1 cellular context compared by ENCODE assay signal in the genomic region with DNA sequence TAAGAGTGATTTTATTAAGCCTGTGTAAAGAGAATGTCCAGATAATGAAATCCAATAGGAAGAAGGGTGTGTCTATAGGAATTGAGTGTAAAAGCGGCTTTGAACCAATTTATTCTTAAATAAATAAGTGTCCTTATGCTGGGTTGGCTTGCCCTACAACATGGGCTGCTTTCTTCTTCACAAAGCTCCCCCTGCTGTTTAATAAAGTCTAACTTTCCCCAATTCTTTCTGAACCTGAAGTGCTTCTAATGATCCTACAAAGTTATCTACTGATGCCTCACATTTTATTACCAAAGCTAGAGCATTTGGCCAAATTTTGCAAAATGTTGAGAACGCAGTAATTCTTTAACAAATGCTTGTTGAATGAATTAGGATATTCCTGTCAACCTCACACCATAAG.
TF ChIP-seq lines count a peak whose summit lies in the region.

No MANE protein-coding gene starts in this region.

TF ChIP-seq in liver, 16 proteins besides CTCF, POLR2A, EP300 and RAD21 (continued from another document):
- TF ChIP-seq SP1 (IDR thresholded peaks at IDR 0.05), result no peak
